In the genomic region with DNA sequence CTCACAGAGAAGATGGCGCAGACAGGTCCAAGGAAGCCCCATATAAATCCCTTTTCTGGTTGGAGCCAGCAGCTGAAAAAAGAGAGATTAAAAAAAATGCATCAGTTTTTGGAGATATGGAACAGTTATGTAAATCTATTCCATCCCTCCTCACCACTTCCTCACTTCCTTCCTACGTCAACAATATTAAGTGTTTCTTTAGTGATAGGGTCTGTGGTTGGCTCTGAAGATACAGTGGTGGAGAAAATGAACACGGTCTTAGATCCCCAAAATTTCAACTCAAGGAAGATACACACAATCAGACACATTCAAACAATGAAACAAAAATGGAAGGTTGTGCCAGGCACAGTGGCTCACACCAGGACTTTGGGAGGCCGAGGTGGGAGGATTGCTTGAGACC, we compare ENCODE assay signal across 31 cellular contexts.
"Had no signal": no experiment of that assay in that cellular context is flagged by ENCODE, and none has a peak within 500 bp of the region (broad histone marks: within the 10 kb centered on the region; RNA-seq: fewer than 3 reads in every experiment).

No MANE protein-coding gene starts in this region.

- H3K27me3 ChIP-seq: brain microvascular endothelial cell, dorsolateral prefrontal cortex had no signal

- ATAC-seq: activated T-helper 17 cell treated with anti-CD3 and anti-CD28 coated beads, Interleukin-2, amount 50 U/mL, for 72 hours; esophagus mucosa; T-helper 17 cell; WTC11 had no signal

- DNase-seq: activated CD4-positive, alpha-beta memory T cell treated with anti-CD3 and anti-CD28 coated beads, Interleukin-2, amount 10 ng/mL, durations not matched to agents 7 days and 5 days; activated CD4-positive, alpha-beta T cell treated with anti-CD3 and anti-CD28 coated beads for 1 hour; activated CD4-positive, alpha-beta T cell treated with anti-CD3 and anti-CD28 coated beads for 4 hours; activated CD4-positive, alpha-beta T cell treated with anti-CD3 and anti-CD28 coated beads, Interleukin-2, amount 10 ng/mL, durations not matched to agents 7 days and 5 days; activated CD4-positive, alpha-beta T cell treated with anti-CD3 and anti-CD28 coated beads, Interleukin-2, amount 50 U/mL, for 4 hours; activated CD8-positive, alpha-beta memory T cell treated with anti-CD3 and anti-CD28 coated beads, Interleukin-2, amount 50 U/mL, for 48 hours; activated effector memory CD4-positive, alpha-beta T cell treated with Interleukin-2 at 50 U/mL for 16 hours; activated gamma-delta T cell treated with Interleukin-2 at 50 U/mL for 16 hours; activated naive CD4-positive, alpha-beta T cell treated with anti-CD3 and anti-CD28 coated beads, Interleukin-2, amount 50 U/mL, for 16 hours; activated naive CD4-positive, alpha-beta T cell treated with Interleukin-2 at 50 U/mL for 16 hours; activated T-cell treated with anti-CD3 and anti-CD28 coated beads for 4 hours; activated T-cell treated with anti-CD3 and anti-CD28 coated beads, Interleukin-2, amount 50 U/mL, for 24 hours; amniotic stem cell; anterior cingulate cortex; brain microvascular endothelial cell; dorsolateral prefrontal cortex; effector memory CD4-positive, alpha-beta T cell; endodermal cell; foreskin fibroblast; head of caudate nucleus; hypothalamus; T-helper 17 cell had no signal

- H3K4me3 ChIP-seq: coronary artery, dorsolateral prefrontal cortex had no signal

- H3K27ac ChIP-seq: brain microvascular endothelial cell, coronary artery, dorsolateral prefrontal cortex, VCaP had no signal

- FAIRE-seq: astrocyte, bronchial epithelial cell, frontal cortex, TTC549 had no signal

- H3K36me3 ChIP-seq: brain microvascular endothelial cell had no signal
